ENCODE assay signal across 8 cellular contexts in the genomic region with DNA sequence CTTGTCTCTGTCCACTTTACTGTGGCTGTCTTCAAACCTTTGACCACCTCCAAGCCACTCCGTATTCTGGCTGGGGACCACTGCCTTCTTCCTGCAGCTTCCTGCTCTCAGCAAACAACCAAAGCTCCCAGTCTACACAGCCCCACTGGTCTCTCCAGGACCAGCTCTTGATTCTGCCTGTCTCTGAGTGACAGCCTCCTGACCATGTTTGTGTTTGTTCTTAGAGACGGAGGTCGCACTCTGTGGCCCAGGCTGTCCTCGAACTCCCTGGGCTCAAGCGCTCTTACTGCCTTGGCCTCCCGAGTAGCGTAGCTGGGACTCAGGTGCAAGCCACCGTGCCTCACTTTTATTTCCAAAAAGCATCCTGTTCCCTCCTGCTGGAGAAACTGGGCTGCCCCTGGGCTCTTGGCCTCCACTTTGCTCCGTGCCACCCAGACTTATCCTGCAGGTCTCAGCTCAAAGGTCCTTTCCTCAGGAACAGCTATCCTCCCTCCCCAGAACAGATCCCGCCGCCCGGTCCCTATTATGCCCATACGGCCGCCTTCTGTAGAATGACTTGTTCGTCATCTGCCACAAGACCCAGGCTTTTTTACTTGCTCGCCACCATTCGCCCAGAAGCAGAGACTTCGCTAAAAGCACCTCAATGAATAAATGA. TPM values are rescaled to one million over a fixed set of nuclear protein-coding genes. Genes with fewer than 3 reads are reported as not detected.
A peak's percentile ranks its signal among the peaks of the same experiment; 100 is the strongest.
DNase-seq lines count a peak whose midpoint lies in the region; ATAC-seq and TF ChIP-seq lines count a peak whose summit lies in the region.

No MANE protein-coding gene starts in this region.

- H3K9me3 Mint-ChIP-seq in natural killer cell, result no peaks in the 10 kb centered on the region

- intact Hi-C loops in natural killer cell (cut with micrococcal nuclease), result no loop called here

- H3K36me3 ChIP-seq in KMS-11 (ENCODE audit: insufficient read depth), result no peaks in the 10 kb centered on the region

- H4K20me1 ChIP-seq in KMS-11 (ENCODE audit: insufficient read depth), result no peaks in the 10 kb centered on the region

- TF ChIP-seq CTCF in AG09309 (IDR thresholded peaks at IDR 0.05; ENCODE audit: control insufficient read depth, insufficient read depth, low read depth, low read length, missing control alignments), result no peak
- TF ChIP-seq CTCF in KMS-11 (conservative IDR thresholded peaks at IDR 0.05; ENCODE audit: low read depth, low read length), result no peak
- TF ChIP-seq CTCF in choroid plexus epithelial cell (conservative IDR thresholded peaks at IDR 0.05; ENCODE audit: low read depth, low read length), result no peak
- TF ChIP-seq CTCF in natural killer cell (IDR thresholded peaks at IDR 0.05), result no peak

- no peaks in the 10 kb centered on the region for H3K27me3 ChIP-seq in KMS-11 (ENCODE audit: insufficient read depth, low read depth)

- H3K27me3 Mint-ChIP-seq in natural killer cell (ENCODE audit: low read depth in 2 of 2), result no peaks in the 10 kb centered on the region

- H3K4me3 Mint-ChIP-seq in natural killer cell, result peak overlapping the region; percentile 92

- DNase-seq in AG09309 (ENCODE audit: low read depth) (no peak), choroid plexus epithelial cell (ENCODE audit: low read depth) (no peak), natural killer cell (no peak), KG1 (lab: John Stamatoyannopoulos, UW) (no peak), NCI-H2196 treated with DMSO at 0.1 percent for 48 hours (lab: John Stamatoyannopoulos, UW; ENCODE audit: unreplicated experiment) (no peak)
- no peak for DNase-seq in activated CD8-positive, alpha-beta memory T cell treated with anti-CD3 and anti-CD28 coated beads, Interleukin-2, amount 50 U/mL, for 48 hours

- H3K4me3 ChIP-seq in AG09309 (ENCODE audit: control insufficient read depth, low read depth, low read length) (peak overlapping the region; percentile 36), KMS-11 (IDR thresholded peaks at IDR 0.05; ENCODE audit: insufficient read depth, low read depth, low read length) (no peak overlapping the region), choroid plexus epithelial cell (ENCODE audit: low read depth, low read length) (peak overlapping the region; percentile 59)

- peak overlapping the region; percentile 82 for H3K4me2 ChIP-seq in KMS-11

- no peaks in the 10 kb centered on the region for H3K36me3 Mint-ChIP-seq in natural killer cell

- peaks cover 8% of the 10 kb centered on the region for H3K4me1 ChIP-seq in KMS-11 (ENCODE audit: low read depth, poor library complexity, severe bottlenecking)

- peak overlapping the region; percentile 92 to 97 for H3K27ac Mint-ChIP-seq in natural killer cell

- ATAC-seq in natural killer cell (no peak), HG03521 (IDR thresholded peaks at IDR 0.05; ENCODE audit: unreplicated experiment) (no peak)

- peak overlapping the region; percentile 97 for H3K9ac ChIP-seq in KMS-11

- peak overlapping the region; percentile 42; the same call in 1 of the 2 replicates for H2AFZ ChIP-seq in KMS-11 (ENCODE audit: low read depth)

- H3K4me1 Mint-ChIP-seq in natural killer cell, result peaks cover 19 to 44% of the 10 kb centered on the region in 2 donors

- H3K79me2 ChIP-seq in KMS-11 (ENCODE audit: insufficient read depth, low read depth), result no peaks in the 10 kb centered on the region

- H3K27ac ChIP-seq in KMS-11, result peak overlapping the region; percentile 78

RNA-seq across cellular contexts. Expression of a gene that starts 9.1 kb away (rescaled TPM):
- 100 to 1,000 TPM in 1 of 3 donors, 10 to 100 TPM in 2; 72.3 to 108 (median 77.6) TPM for total RNA-seq in natural killer cell

RNA-seq across cellular contexts. Expression of a gene that starts 54.4 kb away (rescaled TPM):
- total RNA-seq in natural killer cell, result 10 to 100 TPM; 65.4 to 75.7 (median 73.6) TPM

RNA-seq across cellular contexts. Expression of a gene that starts 55.5 kb away (rescaled TPM):
- 10 to 100 TPM; 19.7 to 30.7 (median 29.0) TPM for total RNA-seq in natural killer cell
